In the genomic region with DNA sequence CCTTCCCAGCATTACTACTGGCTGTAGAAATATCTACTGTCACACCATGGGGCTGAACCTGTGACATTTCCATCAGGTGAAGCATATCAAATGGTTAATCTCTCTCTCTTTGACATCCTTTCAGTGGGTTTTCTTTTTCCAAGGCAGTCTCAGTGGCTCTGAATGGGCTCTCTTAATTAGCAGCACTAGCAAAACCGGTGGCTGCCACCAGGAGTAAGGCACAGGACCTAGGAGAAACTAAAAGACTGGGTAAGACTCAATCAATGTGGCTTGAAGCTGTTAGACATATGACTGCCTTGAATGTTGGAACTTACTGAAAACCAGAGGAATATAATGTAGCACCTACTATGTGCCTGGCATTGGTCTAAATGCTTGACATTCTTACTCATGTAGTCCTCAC, we compare ENCODE assay signal across 21 cellular contexts.
"Had no signal": no experiment of that assay in that cellular context is flagged by ENCODE, and none has a peak within 500 bp of the region (broad histone marks: within the 10 kb centered on the region; RNA-seq: fewer than 3 reads in every experiment).

No MANE protein-coding gene starts in this region.

- H3K4me3 ChIP-seq: dorsolateral prefrontal cortex, esophagus squamous epithelium, lung, psoas muscle, spleen had no signal

- H3K4me1 Mint-ChIP-seq: naive B cell; nephron; stimulated activated naive B cell treated with anti-CD40 and anti-IgM and Interleukin-4, amounts not matched to agents 10 μg/mL and 1 μg/mL and 100 μg/mL, for 72 hours had no signal

- H3K9me3 ChIP-seq: esophagus squamous epithelium, psoas muscle had no signal

- H3K9ac ChIP-seq: parathyroid adenoma had no signal

- H3K36me3 Mint-ChIP-seq: naive B cell; stimulated activated naive B cell treated with anti-CD40 and anti-IgM and Interleukin-4, amounts not matched to agents 10 μg/mL and 1 μg/mL and 100 μg/mL, for 72 hours had no signal

- ATAC-seq: left colon; left ventricle myocardium superior; psoas muscle; sciatic nerve; stimulated activated naive B cell treated with anti-CD40 and anti-IgM and Interleukin-4, amounts not matched to agents 10 μg/mL and 1 μg/mL and 100 μg/mL, for 72 hours had no signal

- H3K4me3 Mint-ChIP-seq: naive B cell; nephron; stimulated activated naive B cell treated with anti-CD40 and anti-IgM and Interleukin-4, amounts not matched to agents 10 μg/mL and 1 μg/mL and 100 μg/mL, for 72 hours had no signal

- H3K27me3 Mint-ChIP-seq: naive B cell; stimulated activated naive B cell treated with anti-CD40 and anti-IgM and Interleukin-4, amounts not matched to agents 10 μg/mL and 1 μg/mL and 100 μg/mL, for 72 hours had no signal

- DNase-seq: cortex of kidney; dorsolateral prefrontal cortex; effector CD8-positive, alpha-beta T cell; esophagus squamous epithelium; foreskin fibroblast; left colon; left ventricle myocardium superior; mesenchymal stem cell; naive B cell; psoas muscle; spleen; stimulated activated CD4-positive, alpha-beta T cell treated with anti-CD3 and anti-CD28 coated beads, Interleukin-15, amount 100 ng/mL, for 24 hours; stimulated activated CD4-positive, alpha-beta T cell treated with anti-CD3 and anti-CD28 coated beads, Interleukin-2, amount 100 ng/mL, for 24 hours; stimulated activated CD4-positive, alpha-beta T cell treated with anti-CD3 and anti-CD28 coated beads, Interleukin-4, amount 100 ng/mL, for 4 hours; stimulated activated naive B cell treated with anti-CD40 and anti-IgM and Interleukin-4, amounts not matched to agents 10 μg/mL and 1 μg/mL and 100 μg/mL, for 72 hours; trophoblast cell had no signal

- H3K27me3 ChIP-seq: dorsolateral prefrontal cortex, esophagus squamous epithelium, spleen had no signal

- H3K27ac ChIP-seq: dorsolateral prefrontal cortex, epithelial cell of prostate, esophagus squamous epithelium, parathyroid adenoma, psoas muscle, spleen had no signal

- H3K27ac Mint-ChIP-seq: naive B cell; nephron; stimulated activated naive B cell treated with anti-CD40 and anti-IgM and Interleukin-4, amounts not matched to agents 10 μg/mL and 1 μg/mL and 100 μg/mL, for 72 hours had no signal

- H3K4me1 ChIP-seq: esophagus squamous epithelium, parathyroid adenoma, psoas muscle, spleen had no signal

- H3K36me3 ChIP-seq: esophagus squamous epithelium, spleen had no signal
